1 cellular context compared by ENCODE assay signal in genomic region chr5:156218364-156219158, GRCh38.
TF ChIP-seq lines count a peak whose summit lies in the region.

No MANE protein-coding gene starts in this region.

TF ChIP-seq in H1, 55 proteins besides CTCF, POLR2A, EP300 and RAD21 (continued from another document):
- TF ChIP-seq SIN3A (conservative IDR thresholded peaks at IDR 0.05 in 1 of 2, IDR thresholded peaks at IDR 0.05 in 1 of 2; ENCODE audit: low read depth in 1 of 2, low read length in 2 of 2) (no peak), CHD2 (IDR thresholded peaks at IDR 0.05; ENCODE audit: low read length) (no peak)
